Comparison of ENCODE assay signal across 13 cellular contexts in genomic region chr12:3217683-3218079, GRCh38.
A peak's percentile ranks its signal among the peaks of the same experiment; 100 is the strongest.
DNase-seq lines count a peak whose midpoint lies in the region; ATAC-seq, FAIRE-seq and TF ChIP-seq lines count a peak whose summit lies in the region.
"Had no signal": no experiment of that assay in that cellular context is flagged by ENCODE, and none has a peak within 500 bp of the region (broad histone marks: within the 10 kb centered on the region; RNA-seq: fewer than 3 reads in every experiment).

No MANE protein-coding gene starts in this region.

- H3K4me1 ChIP-seq in HepG2 (ENCODE audit: insufficient read depth, low read length) = no peaks in the 10 kb centered on the region
- H3K4me1 ChIP-seq in right lobe of liver = peaks cover 0 to 11% (median 0%) of the 10 kb centered on the region in 4 donors
- H3K4me1 ChIP-seq in mesodermal cell (ENCODE audit: control insufficient read depth, insufficient read depth, low read length, poor library complexity, severe bottlenecking) = peaks cover 61% of the 10 kb centered on the region
- peaks cover 58% of the 10 kb centered on the region for H3K4me1 ChIP-seq in vagina

- peaks cover 9% of the 10 kb centered on the region for H3K36me3 Mint-ChIP-seq in chondrocyte (ENCODE audit: low read depth)
- H3K36me3 Mint-ChIP-seq in activated T-helper 1 cell treated with anti-CD3 and anti-CD28 coated beads, Interleukin-12 subunit alpha, Interleukin-12 subunit beta, Interleukin-2, Interleukin-4 antibody, amounts not matched to agents 30 ng/mL and 10 ng/mL and 1 ng/mL, durations not matched to agents 14 hours and 24 hours and 36 hours (ENCODE audit: low read depth) = no peaks in the 10 kb centered on the region
- H3K36me3 Mint-ChIP-seq: naive B cell had no signal

- ATAC-seq in HepG2 = no peak
- ATAC-seq in right lobe of liver = no peak

- H3K36me3 ChIP-seq in HepG2 (replicated peaks in 1 of 2; ENCODE audit: control insufficient read depth in 1 of 2, insufficient read depth in 2 of 2, low read length in 2 of 2) (peaks cover 3 to 10% of the 10 kb centered on the region in 2 experiments; a peak in 4 of 5 replicates), right lobe of liver (peaks cover 0 to 12% (median 2%) of the 10 kb centered on the region in 4 donors), mesodermal cell (ENCODE audit: control insufficient read depth, insufficient read depth, low read length) (peaks cover 13% of the 10 kb centered on the region), vagina (no peaks in the 10 kb centered on the region)

- H3K4me3 ChIP-seq in HepG2 (replicated peaks in 1 of 3; ENCODE audit: insufficient read depth in 1 of 3, low read depth in 2 of 3, low read length in 3 of 3) = no peak overlapping the region
- H3K4me3 ChIP-seq in right lobe of liver = no peak overlapping the region
- H3K4me3 ChIP-seq in mesodermal cell (ENCODE audit: extremely low read depth, insufficient read depth, low read length, poor library complexity, severe bottlenecking) = no peak overlapping the region
- H3K4me3 ChIP-seq in vagina = no peak overlapping the region

- in situ Hi-C loops in HepG2 (cut with HindIII; ENCODE audit: extremely low pct_ligation_motif_present, low pct_unique_long_range_greater_than_20kb) = no loop called here

- POLR2A ChIA-PET in HepG2 (lab: Yijun Ruan, JAX) = no interaction called here

- no peak for TF ChIP-seq RAD21 in HepG2 (CRISPR knock-in tag; IDR thresholded peaks at IDR 0.05)

- CTCF ChIA-PET in HepG2 (lab: Yijun Ruan, JAX; ENCODE audit: low intra/inter-chr PET ratio, low total read pairs) = no interaction called here

- BruUV-seq in HepG2 (replicated peaks; lab: Mats Ljungman, UMichigan) = no TSS peak

- TF ChIP-seq POLR2A in HepG2 (IDR thresholded peaks at IDR 0.05; ENCODE audit: insufficient read depth in 1 of 2, low read depth in 2 of 2, low read length in 2 of 2) (no peak), right lobe of liver (IDR thresholded peaks at IDR 0.05) (no peak), vagina (IDR thresholded peaks at IDR 0.05) (no peak)

- FAIRE-seq in HepG2 (lab: Jason Lieb, UNC) = no peak

- H3K27ac ChIP-seq in HepG2 (ENCODE audit: extremely low read length, insufficient read depth, low read length) = no peak overlapping the region
- no peak overlapping the region for H3K27ac ChIP-seq in right lobe of liver
- peak overlapping the region; percentile 62 for H3K27ac ChIP-seq in mesodermal cell (ENCODE audit: low read depth, low read length, severe bottlenecking)
- H3K27ac ChIP-seq in vagina = peak overlapping the region; percentile 85

- peak overlapping the region; percentile 47 for H3K27ac Mint-ChIP-seq in chondrocyte (ENCODE audit: unreplicated experiment)
- H3K27ac Mint-ChIP-seq in activated T-helper 1 cell treated with anti-CD3 and anti-CD28 coated beads, Interleukin-12 subunit alpha, Interleukin-12 subunit beta, Interleukin-2, Interleukin-4 antibody, amounts not matched to agents 30 ng/mL and 10 ng/mL and 1 ng/mL, durations not matched to agents 14 hours and 24 hours and 36 hours = no peak overlapping the region

- H3K9ac ChIP-seq in HepG2 (ENCODE audit: insufficient read depth, low read depth, low read length) = no peak overlapping the region

- H3K27me3 Mint-ChIP-seq in chondrocyte (ENCODE audit: low read depth) = no peaks in the 10 kb centered on the region
- no peaks in the 10 kb centered on the region for H3K27me3 Mint-ChIP-seq in activated T-helper 1 cell treated with anti-CD3 and anti-CD28 coated beads, Interleukin-12 subunit alpha, Interleukin-12 subunit beta, Interleukin-2, Interleukin-4 antibody, amounts not matched to agents 30 ng/mL and 10 ng/mL and 1 ng/mL, durations not matched to agents 14 hours and 24 hours and 36 hours (ENCODE audit: insufficient read depth)

- TF ChIP-seq EP300 in HepG2 (IDR thresholded peaks at IDR 0.05; ENCODE audit: low read depth in 2 of 2, low read length in 2 of 2) = no peak
- no peak for TF ChIP-seq EP300 in HepG2 (CRISPR knock-in tag; IDR thresholded peaks at IDR 0.05; ENCODE audit: borderline replicate concordance)

- no peaks in the 10 kb centered on the region for H3K79me2 ChIP-seq in HepG2 (ENCODE audit: insufficient read depth, low read length)

- H3K4me1 Mint-ChIP-seq in chondrocyte (ENCODE audit: low read depth) = peaks cover 33% of the 10 kb centered on the region
- no peaks in the 10 kb centered on the region for H3K4me1 Mint-ChIP-seq in activated T-helper 1 cell treated with anti-CD3 and anti-CD28 coated beads, Interleukin-12 subunit alpha, Interleukin-12 subunit beta, Interleukin-2, Interleukin-4 antibody, amounts not matched to agents 30 ng/mL and 10 ng/mL and 1 ng/mL, durations not matched to agents 14 hours and 24 hours and 36 hours (ENCODE audit: low read depth)

- H3K27me3 ChIP-seq in HepG2 (ENCODE audit: control insufficient read depth in 1 of 2, insufficient read depth in 2 of 2, low read length in 2 of 2) (no peaks in the 10 kb centered on the region), right lobe of liver (no peaks in the 10 kb centered on the region), vagina (no peaks in the 10 kb centered on the region)

- no peak overlapping the region for H2AFZ ChIP-seq in HepG2 (ENCODE audit: low read length)

- intact Hi-C loops in HepG2 (cut with micrococcal nuclease; ENCODE audit: unreplicated experiment) (no loop called here), right lobe of liver (cut with DNase I) (no loop called here), vagina (cut with DNase I) (loop anchor here (5.0 kb wide), 1 partner anchor 35 kb away; no protein-coding TSS in a partner anchor)
- intact Hi-C loops in activated T-helper 1 cell treated with anti-CD3 and anti-CD28 coated beads, Interleukin-12 subunit alpha, Interleukin-12 subunit beta, Interleukin-2, Interleukin-4 antibody, amounts not matched to agents 30 ng/mL and 10 ng/mL and 1 ng/mL, durations not matched to agents 14 hours and 24 hours and 36 hours (cut with micrococcal nuclease) = no loop called here

- H3K4me3 Mint-ChIP-seq in chondrocyte (ENCODE audit: unreplicated experiment) = no peak overlapping the region
- no peak overlapping the region for H3K4me3 Mint-ChIP-seq in activated T-helper 1 cell treated with anti-CD3 and anti-CD28 coated beads, Interleukin-12 subunit alpha, Interleukin-12 subunit beta, Interleukin-2, Interleukin-4 antibody, amounts not matched to agents 30 ng/mL and 10 ng/mL and 1 ng/mL, durations not matched to agents 14 hours and 24 hours and 36 hours

- no peak for DNase-seq in HepG2 (ENCODE audit: low spot score)
- DNase-seq in right lobe of liver = no peak
- no peak for DNase-seq in chondrocyte (ENCODE audit: low spot score)
- no peak for DNase-seq in vagina (ENCODE audit: extremely low spot score in 2 of 2)
- no peak for DNase-seq in KG1 (lab: John Stamatoyannopoulos, UW)
- no peak for DNase-seq in activated T-helper 1 cell treated with anti-CD3 and anti-CD28 coated beads, Interleukin-12 subunit alpha, Interleukin-12 subunit beta, Interleukin-2, Interleukin-4 antibody, amounts not matched to agents 30 ng/mL and 10 ng/mL and 1 ng/mL, durations not matched to agents 14 hours and 24 hours and 36 hours (ENCODE audit: low spot score)
- DNase-seq in GDM1 (lab: John Stamatoyannopoulos, UW) = no peak
- DNase-seq: activated CD4-positive, CD25-positive, alpha-beta regulatory T cell treated with anti-CD3 and anti-CD28 coated beads, Interleukin-2, amount 50 U/mL, for 72 hours; activated gamma-delta T cell treated with Interleukin-2 at 50 U/mL for 16 hours; KBM-7; naive B cell; NCI-H1105 had no signal

- no peak overlapping the region for H3K4me2 ChIP-seq in HepG2 (ENCODE audit: low read depth, low read length)

- H3K9me3 ChIP-seq in HepG2 (ENCODE audit: low read length) (no peaks in the 10 kb centered on the region), right lobe of liver (no peaks in the 10 kb centered on the region), mesodermal cell (ENCODE audit: control insufficient read depth, low read length) (no peaks in the 10 kb centered on the region), vagina (no peaks in the 10 kb centered on the region)

- WGBS in HepG2 (ENCODE audit: low lambda C conversion rate) = 94% methylated on average over 4 of the region's 4 CpGs
- WGBS in right lobe of liver (ENCODE audit: insufficient coverage, low coverage, low lambda C conversion rate, missing lambda C conversion rate) = 66% methylated on average over 4 of the region's 4 CpGs
- WGBS in mesodermal cell (ENCODE audit: insufficient coverage in 2 of 2), 2 experiments = 92 to 95% methylated on average over 3 to 4 of the region's 4 CpGs

- no peaks in the 10 kb centered on the region for H3K9me3 Mint-ChIP-seq in chondrocyte (ENCODE audit: low read depth)
- H3K9me3 Mint-ChIP-seq in activated T-helper 1 cell treated with anti-CD3 and anti-CD28 coated beads, Interleukin-12 subunit alpha, Interleukin-12 subunit beta, Interleukin-2, Interleukin-4 antibody, amounts not matched to agents 30 ng/mL and 10 ng/mL and 1 ng/mL, durations not matched to agents 14 hours and 24 hours and 36 hours = no peaks in the 10 kb centered on the region
- H3K9me3 Mint-ChIP-seq: naive B cell had no signal

- TF ChIP-seq CTCF in HepG2 (CRISPR knock-in tag; IDR thresholded peaks at IDR 0.05) (no peak), right lobe of liver (IDR thresholded peaks at IDR 0.05) (no peak), chondrocyte (IDR thresholded peaks at IDR 0.05) (no peak), vagina (IDR thresholded peaks at IDR 0.05) (no peak)

- H4K20me1 ChIP-seq in HepG2 (ENCODE audit: insufficient read depth, low read length) = peaks cover 3% of the 10 kb centered on the region; the same call in 1 of the 2 replicates

TF ChIP-seq in HepG2, 621 proteins besides CTCF, POLR2A, EP300 and RAD21:
- TF ChIP-seq ZNF629 (CRISPR knock-in tag; conservative IDR thresholded peaks at IDR 0.05) = peak; percentile 74
- TF ChIP-seq MLLT10 (CRISPR knock-in tag; IDR thresholded peaks at IDR 0.05) = no peak

Comparison
In these comparisons a context has a peak if more than half of its experiments do, and no peak if none do; other contexts are left out.
1. H3K27ac ChIP-seq: peak in mesodermal cell (single experiment) and vagina (single experiment); none in HepG2 (single experiment) and right lobe of liver (0 of 3).